Comparison of ENCODE assay signal across 13 cellular contexts in genomic region chr11:15824060-15824459, GRCh38.
DNase-seq lines count a peak whose midpoint lies in the region; ATAC-seq lines count a peak whose summit lies in the region.
"Had no signal": no experiment of that assay in that cellular context is flagged by ENCODE, and none has a peak within 500 bp of the region (broad histone marks: within the 10 kb centered on the region; RNA-seq: fewer than 3 reads in every experiment).

No MANE protein-coding gene starts in this region.

- H3K27me3 ChIP-seq in SJSA1 (replicated peaks): no peaks in the 10 kb centered on the region
- H3K27me3 ChIP-seq: BLaER1 had no signal

- DNase-seq in SJSA1 (ENCODE audit: low read depth in 1 of 2, low spot score in 2 of 2): peak; percentile 26 to 70
- peak; percentile 29 for DNase-seq in dedifferentiated amniotic fluid mesenchymal stem cell (ENCODE audit: extremely low spot score)
- peak; percentile 5 for DNase-seq in iris pigment epithelial cell (ENCODE audit: low read depth)
- no peak for DNase-seq in LoVo (ENCODE audit: low spot score)
- DNase-seq in activated CD4-positive, alpha-beta T cell treated with anti-CD3 and anti-CD28 coated beads, Interleukin-2, amount 50 U/mL, for 48 hours: no peak
- DNase-seq: AML-193; Caco-2; CD8-positive, alpha-beta memory T cell; DND-41; GM23248 had no signal

- H3K27ac ChIP-seq in SJSA1: peak overlapping the region; percentile 19
- H3K27ac ChIP-seq: A549, BLaER1, GM23248 had no signal

- ATAC-seq in HG03045 (IDR thresholded peaks at IDR 0.05; ENCODE audit: unreplicated experiment): no peak
- ATAC-seq: A549 had no signal

- peaks cover 47% of the 10 kb centered on the region for H3K4me1 ChIP-seq in SJSA1 (replicated peaks)
- H3K4me1 ChIP-seq: A549, Caco-2 had no signal

- no peaks in the 10 kb centered on the region for H3K9me3 ChIP-seq in SJSA1 (replicated peaks)
- H3K9me3 ChIP-seq: A549, BLaER1, Caco-2 had no signal

- no peaks in the 10 kb centered on the region for H3K36me3 ChIP-seq in SJSA1
- H3K36me3 ChIP-seq: BLaER1 had no signal

- no peak overlapping the region for H3K4me3 ChIP-seq in SJSA1
- H3K4me3 ChIP-seq: A549, BLaER1, GM23248 had no signal

Comparison
In these comparisons a context has a peak if more than half of its experiments do, and no peak if none do; other contexts are left out.
1. DNase-seq: peak in SJSA1 (2 of 2), dedifferentiated amniotic fluid mesenchymal stem cell (single experiment) and iris pigment epithelial cell (single experiment); none in LoVo (single experiment) and activated CD4-positive, alpha-beta T cell treated with anti-CD3 and anti-CD28 coated beads, Interleukin-2, amount 50 U/mL, for 48 hours (0 of 2).